ENCODE assay signal across 10 cellular contexts in the genomic region with DNA sequence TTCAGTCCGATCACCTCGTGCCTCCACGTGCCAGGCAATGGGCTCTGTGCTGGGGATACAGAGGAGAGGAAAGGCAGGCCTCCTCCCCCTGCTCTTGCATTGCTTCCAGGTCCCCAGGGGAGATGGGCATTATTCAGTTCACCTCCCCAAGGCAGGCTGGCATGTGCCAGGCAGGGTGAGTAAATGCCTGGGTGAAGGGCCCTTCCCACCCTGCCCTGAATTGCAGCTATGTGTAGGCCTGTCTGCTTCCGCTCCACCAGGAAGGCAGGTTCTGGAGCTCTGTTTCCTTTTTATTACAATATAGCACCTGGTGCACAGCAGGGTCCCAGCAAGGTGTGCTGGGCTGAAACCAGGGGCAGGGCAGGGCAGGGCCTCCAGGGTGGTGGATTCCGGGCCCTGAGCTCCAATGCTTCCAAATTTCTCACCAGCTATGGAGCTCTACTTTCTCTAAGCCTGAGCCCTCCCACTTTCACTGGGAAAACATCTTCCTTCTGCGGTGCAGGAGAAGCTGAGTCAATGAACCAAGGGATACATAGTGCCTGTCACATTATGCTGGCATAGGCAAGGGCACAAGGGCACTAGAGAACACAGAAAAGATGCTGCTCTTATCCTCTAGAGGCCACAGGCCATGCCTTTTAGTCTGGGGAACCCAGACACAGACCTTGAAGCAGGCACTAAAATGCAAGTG. TPM values are rescaled to one million over a fixed set of nuclear protein-coding genes. Genes with fewer than 3 reads are reported as not detected.
DNase-seq lines count a peak whose midpoint lies in the region; ATAC-seq and TF ChIP-seq lines count a peak whose summit lies in the region.
"Had no signal": no experiment of that assay in that cellular context is flagged by ENCODE, and none has a peak within 500 bp of the region (broad histone marks: within the 10 kb centered on the region; RNA-seq: fewer than 3 reads in every experiment).

No MANE protein-coding gene starts in this region.

- H3K23ac ChIP-seq in mesendoderm (ENCODE audit: low read length) = no peak overlapping the region

- no peak overlapping the region for H3K4ac ChIP-seq in mesendoderm (ENCODE audit: low read depth, low read length)

- TF ChIP-seq CTCF in brain (conservative IDR thresholded peaks at IDR 0.05) (no peak), type B pancreatic cell (conservative IDR thresholded peaks at IDR 0.05) (no peak)

- peak overlapping the region; percentile 28 for H3K9ac ChIP-seq in mesendoderm (ENCODE audit: low read length)

- H3K4me1 Mint-ChIP-seq in brain (peaks cover 90% of the 10 kb centered on the region), type B pancreatic cell (ENCODE audit: unreplicated experiment) (peaks cover 67% of the 10 kb centered on the region)
- H3K4me1 Mint-ChIP-seq: activated T-helper 17 cell treated with anti-CD3 and anti-CD28 coated beads, Interleukin-2, amount 50 U/mL, for 72 hours had no signal

- H3K27me3 ChIP-seq in mesendoderm (ENCODE audit: insufficient read depth, low read length, poor library complexity) = no peaks in the 10 kb centered on the region

- peaks cover 68% of the 10 kb centered on the region for H3K79me1 ChIP-seq in mesendoderm (ENCODE audit: low read length)

- H3K36me3 ChIP-seq in mesendoderm (ENCODE audit: control insufficient read depth, insufficient read depth, low read length) = no peaks in the 10 kb centered on the region

- peaks cover 24% of the 10 kb centered on the region for H3K4me1 ChIP-seq in mesendoderm (ENCODE audit: control insufficient read depth, low read depth, low read length)

- peak overlapping the region; percentile 2 for H2BK5ac ChIP-seq in mesendoderm (ENCODE audit: low read length)

- H2BK15ac ChIP-seq in mesendoderm (replicated peaks; ENCODE audit: low read depth) = no peak overlapping the region

- no peak overlapping the region for H3K4me3 ChIP-seq in mesendoderm (ENCODE audit: low read length)

- H3K4me3 Mint-ChIP-seq in brain (peak overlapping the region in 3 of 5 experiments; percentile 13 to 42 (median 30)), type B pancreatic cell (peak overlapping the region; percentile 51)
- H3K4me3 Mint-ChIP-seq: activated T-helper 17 cell treated with anti-CD3 and anti-CD28 coated beads, Interleukin-2, amount 50 U/mL, for 72 hours; T-helper 2 cell treated with Interferon-gamma antibody and Interleukin-4, amounts not matched to agents 5 μg/mL and 100 μg/mL, for 36 hours had no signal

- H3K18ac ChIP-seq in mesendoderm (ENCODE audit: low read length) = no peak overlapping the region

- H3K56ac ChIP-seq in mesendoderm (ENCODE audit: low read length) = peak overlapping the region; percentile 74

- no peak for ATAC-seq in GM18502 (IDR thresholded peaks at IDR 0.05; ENCODE audit: poor library complexity, unreplicated experiment)
- ATAC-seq: activated T-helper 17 cell treated with anti-CD3 and anti-CD28 coated beads, Interleukin-2, amount 50 U/mL, for 72 hours had no signal

- H3K36me3 Mint-ChIP-seq in brain (no peaks in the 10 kb centered on the region), type B pancreatic cell (no peaks in the 10 kb centered on the region)

- no peak overlapping the region for H4K8ac ChIP-seq in mesendoderm (ENCODE audit: low read depth, low read length)

- no peak overlapping the region for H2AK5ac ChIP-seq in mesendoderm (ENCODE audit: low read length)

- DNase-seq in NCI-H748 (lab: John Stamatoyannopoulos, UW; ENCODE audit: unreplicated experiment) (peak; percentile 18), NCI-H748 treated with DMSO at 0.1 percent for 48 hours (lab: John Stamatoyannopoulos, UW) (no peak), mesendoderm (no peak), type B pancreatic cell (ENCODE audit: extremely low spot score, unreplicated experiment) (no peak), AG08395 (ENCODE audit: low spot score) (no peak), Kasumi-1 (lab: John Stamatoyannopoulos, UW) (no peak)

- no peak overlapping the region for H4K5ac ChIP-seq in mesendoderm (ENCODE audit: low read length)

- no peak overlapping the region for H3K4me2 ChIP-seq in mesendoderm (ENCODE audit: low read length)

- H3K9me3 Mint-ChIP-seq in brain = no peaks in the 10 kb centered on the region
- H3K9me3 Mint-ChIP-seq in type B pancreatic cell = no peaks in the 10 kb centered on the region
- H3K9me3 Mint-ChIP-seq: activated T-helper 17 cell treated with anti-CD3 and anti-CD28 coated beads, Interleukin-2, amount 50 U/mL, for 72 hours; T-helper 2 cell treated with Interferon-gamma antibody and Interleukin-4, amounts not matched to agents 5 μg/mL and 100 μg/mL, for 36 hours had no signal

- H3K27me3 Mint-ChIP-seq in brain (peaks cover 3% of the 10 kb centered on the region), type B pancreatic cell (no peaks in the 10 kb centered on the region)
- H3K27me3 Mint-ChIP-seq: activated T-helper 17 cell treated with anti-CD3 and anti-CD28 coated beads, Interleukin-2, amount 50 U/mL, for 72 hours had no signal

- peak overlapping the region; percentile 86 to 95 (median 90) for H3K27ac Mint-ChIP-seq in brain
- H3K27ac Mint-ChIP-seq in type B pancreatic cell = peak overlapping the region; percentile 96
- H3K27ac Mint-ChIP-seq: activated T-helper 17 cell treated with anti-CD3 and anti-CD28 coated beads, Interleukin-2, amount 50 U/mL, for 72 hours; T-helper 2 cell treated with Interferon-gamma antibody and Interleukin-4, amounts not matched to agents 5 μg/mL and 100 μg/mL, for 36 hours had no signal

- no CpG with 5 or more reads among the region's 6 CpGs for WGBS in mesendoderm (ENCODE audit: extremely low coverage, insufficient coverage, low lambda C conversion rate)

- no peak overlapping the region for H2BK120ac ChIP-seq in mesendoderm (ENCODE audit: low read depth, low read length)

- peaks cover 94% of the 10 kb centered on the region for H3K79me2 ChIP-seq in mesendoderm (ENCODE audit: control insufficient read depth, insufficient read depth, low read length)

- H3K27ac ChIP-seq in mesendoderm (ENCODE audit: low read depth, low read length) = no peak overlapping the region

RNA-seq across cellular contexts. Expression of gene SHB, which starts 42.0 kb away (rescaled TPM):
- polyA plus RNA-seq in brain (ENCODE audit: insufficient read depth, low read depth, low replicate concordance) = 37.4 TPM
- polyA plus RNA-seq in mesendoderm (2013, experiment 1 of 2) = 13.4 TPM
- 13.5 TPM for polyA plus RNA-seq in mesendoderm (2013, experiment 2 of 2)
- total RNA-seq in type B pancreatic cell (ENCODE audit: low replicate concordance) = 14.4 and 20.0 TPM in 2 replicates
